ENCODE assay signal across 8 cellular contexts in genomic region chr22:42074153-42074750, GRCh38. TPM values are rescaled to one million over a fixed set of nuclear protein-coding genes. Genes with fewer than 3 reads are reported as not detected.
A peak's percentile ranks its signal among the peaks of the same experiment; 100 is the strongest.
DNase-seq lines count a peak whose midpoint lies in the region; ATAC-seq and TF ChIP-seq lines count a peak whose summit lies in the region.

Gene PHETA2, plus strand, starts transcription at chr22:42074248. Its CDS starts 3,046 bp downstream, at chr22:42077294.

- no TSS peak for BruUV-seq in Panc1 (replicated peaks; lab: Mats Ljungman, UMichigan)

- no peaks in the 10 kb centered on the region for H3K9me3 ChIP-seq in CD4-positive, CD25-positive, alpha-beta regulatory T cell (ENCODE audit: control insufficient read depth in 2 of 2, low read length in 2 of 2)
- no peaks in the 10 kb centered on the region for H3K9me3 ChIP-seq in Panc1 (ENCODE audit: control insufficient read depth, insufficient read depth, low read depth, low read length)

- CTCF ChIA-PET in Panc1 (lab: Charles Lee), result no interaction called here

- intact Hi-C loops in Panc1 (cut with micrococcal nuclease; ENCODE audit: unreplicated experiment), result loop anchor here (5.0 kb wide), 1 partner anchor 107 kb away; the partner anchor contains the start of gene SEPTIN3

- ATAC-seq in CD4-positive, CD25-positive, alpha-beta regulatory T cell (ENCODE audit: low read depth in 2 of 2), result no peak
- ATAC-seq in Panc1 (no peak), HG02571 (IDR thresholded peaks at IDR 0.05; ENCODE audit: unreplicated experiment) (no peak)

- H3K36me3 ChIP-seq in CD4-positive, CD25-positive, alpha-beta regulatory T cell (ENCODE audit: control insufficient read depth, insufficient read depth, low read length), result no peaks in the 10 kb centered on the region
- H3K36me3 ChIP-seq in Panc1 (ENCODE audit: control insufficient read depth, insufficient read depth, low read length), result no peaks in the 10 kb centered on the region

- H3K27me3 ChIP-seq in CD4-positive, CD25-positive, alpha-beta regulatory T cell (ENCODE audit: control insufficient read depth, insufficient read depth, low read length), result no peaks in the 10 kb centered on the region
- no peaks in the 10 kb centered on the region for H3K27me3 ChIP-seq in Panc1 (ENCODE audit: control insufficient read depth, insufficient read depth, low read length)

- H3K4me3 ChIP-seq in CD4-positive, CD25-positive, alpha-beta regulatory T cell (ENCODE audit: low read depth, low read length), result peak within 1 kb of the TSS; percentile 15
- peak within 1 kb of the TSS; percentile 16 to 18; a peak in 3 of 4 replicates for H3K4me3 ChIP-seq in Panc1 (ENCODE audit: low read depth in 2 of 2, low read length in 2 of 2)
- peak within 1 kb of the TSS; percentile 44 for H3K4me3 ChIP-seq in astrocyte of the cerebellum (ENCODE audit: low read depth, low read length)

- H3K4me1 Mint-ChIP-seq in CD4-positive, CD25-positive, alpha-beta regulatory T cell, result peaks cover 0 to 53% (median 24%) of the 10 kb centered on the region in 4 donors

- POLR2A ChIA-PET in Panc1 (lab: Charles Lee), result no interaction called here

- H3K36me3 Mint-ChIP-seq in CD4-positive, CD25-positive, alpha-beta regulatory T cell, result no peaks in the 10 kb centered on the region

- in situ Hi-C loops in Panc1 (cut with HindIII; ENCODE audit: low pct_unique_long_range_greater_than_20kb, low sequenced_read_pairs), result no loop called here
- in situ Hi-C loops in astrocyte of the cerebellum (cut with HindIII; ENCODE audit: low sequenced_read_pairs), result no loop called here

- H3K27ac ChIP-seq in CD4-positive, CD25-positive, alpha-beta regulatory T cell (ENCODE audit: insufficient read depth, low read length, poor library complexity, severe bottlenecking), result peak within 1 kb of the TSS; percentile 41
- no peak within 1 kb of the TSS for H3K27ac ChIP-seq in Panc1 (ENCODE audit: low read length)

- H3K27ac Mint-ChIP-seq in CD4-positive, CD25-positive, alpha-beta regulatory T cell, result peak within 1 kb of the TSS; percentile 33 to 92 (median 69)

- no peak; the same call in 1 of the 2 replicates for TF ChIP-seq CTCF in Panc1 (IDR thresholded peaks at IDR 0.05)
- TF ChIP-seq CTCF in astrocyte of the cerebellum (IDR thresholded peaks at IDR 0.05; ENCODE audit: low read depth, low read length, missing control alignments), result peak; percentile 31

- H3K9me3 Mint-ChIP-seq in CD4-positive, CD25-positive, alpha-beta regulatory T cell, result no peaks in the 10 kb centered on the region

- DNase-seq in CD4-positive, CD25-positive, alpha-beta regulatory T cell, result peak; percentile 51 to 67 (median 54)
- DNase-seq in Panc1 (ENCODE audit: low read depth, low spot score), result no peak
- DNase-seq in astrocyte of the cerebellum (ENCODE audit: low read depth), result no peak
- peak; percentile 65 for DNase-seq in iPS-NIHi11 (ENCODE audit: low spot score)
- peak; percentile 34 to 50 for DNase-seq in stimulated activated CD4-positive, alpha-beta T cell treated with anti-CD3 and anti-CD28 coated beads, Interleukin-1b, Interleukin-23, amount 100 ng/mL, for 4 hours (ENCODE audit: low read depth in 2 of 2)
- DNase-seq in NCI-H1417 (lab: John Stamatoyannopoulos, UW), result no peak
- DNase-seq in NCI-H2081 treated with DMSO at 0.1 percent for 48 hours (lab: John Stamatoyannopoulos, UW), result no peak

- no peaks in the 10 kb centered on the region for H3K27me3 Mint-ChIP-seq in CD4-positive, CD25-positive, alpha-beta regulatory T cell

- H3K4me1 ChIP-seq in CD4-positive, CD25-positive, alpha-beta regulatory T cell (ENCODE audit: control insufficient read depth, insufficient read depth, low read length, poor library complexity, severe bottlenecking), result peaks cover 56% of the 10 kb centered on the region
- peaks cover 5% of the 10 kb centered on the region for H3K4me1 ChIP-seq in Panc1 (ENCODE audit: control insufficient read depth, insufficient read depth, low read length)

- H3K4me3 Mint-ChIP-seq in CD4-positive, CD25-positive, alpha-beta regulatory T cell, result peak within 1 kb of the TSS; percentile 70 to 90 (median 80)

RNA-seq across cellular contexts. Expression of gene PHETA2, which starts in this region (rescaled TPM):
- total RNA-seq in CD4-positive, CD25-positive, alpha-beta regulatory T cell, result 1.8 TPM
- 1 to 10 TPM; 1.5 to 2.6 (median 2.1) TPM for polyA plus RNA-seq in CD4-positive, CD25-positive, alpha-beta regulatory T cell
- total RNA-seq in Panc1 (2021; ENCODE audit: unreplicated experiment), result 1.3 TPM
- 2.6 TPM for polyA plus RNA-seq in Panc1 (2012; ENCODE audit: insufficient read length)

Comparison
In these comparisons a context has a peak if more than half of its experiments do, and no peak if none do; other contexts are left out.
1. DNase-seq: peak in CD4-positive, CD25-positive, alpha-beta regulatory T cell (3 of 3), iPS-NIHi11 (single experiment) and stimulated activated CD4-positive, alpha-beta T cell treated with anti-CD3 and anti-CD28 coated beads, Interleukin-1b, Interleukin-23, amount 100 ng/mL, for 4 hours (2 of 2); none in Panc1 (single experiment), astrocyte of the cerebellum (single experiment), NCI-H1417 (0 of 3) and NCI-H2081 treated with DMSO at 0.1 percent for 48 hours (single experiment).
2. Peak in every context shown above with its lines, with median percentiles within 50 percentile points of each other: H3K4me3 ChIP-seq.